27 cellular contexts compared by ENCODE assay signal in the genomic region with DNA sequence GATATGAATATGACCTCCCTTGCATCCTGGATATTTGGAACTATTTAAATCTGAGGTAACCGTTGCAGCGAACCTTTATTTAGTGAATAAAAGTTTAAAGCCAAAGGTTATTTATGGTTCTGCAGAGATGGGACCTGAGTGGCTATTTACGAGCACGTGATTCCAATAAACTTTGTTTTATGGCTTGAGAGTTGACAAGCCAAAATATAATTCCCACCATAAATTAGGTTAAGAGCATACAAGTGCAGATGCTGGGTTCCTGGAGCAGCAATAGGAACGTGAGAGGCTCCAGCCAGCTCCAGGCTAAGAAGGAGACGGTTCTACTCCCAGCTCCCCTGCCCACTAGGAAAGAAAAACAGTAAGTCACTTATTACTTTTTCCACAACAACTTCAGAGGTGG. TPM values are rescaled to one million over a fixed set of nuclear protein-coding genes. Genes with fewer than 3 reads are reported as not detected.
A peak's percentile ranks its signal among the peaks of the same experiment; 100 is the strongest.
DNase-seq lines count a peak whose midpoint lies in the region; ATAC-seq and TF ChIP-seq lines count a peak whose summit lies in the region.
"Had no signal": no experiment of that assay in that cellular context is flagged by ENCODE, and none has a peak within 500 bp of the region (broad histone marks: within the 10 kb centered on the region; RNA-seq: fewer than 3 reads in every experiment).

No MANE protein-coding gene starts in this region.

- H3K9me3 ChIP-seq in HAP-1 (no peaks in the 10 kb centered on the region), osteoblast (ENCODE audit: low read depth, low read length) (no peaks in the 10 kb centered on the region)
- H3K9me3 ChIP-seq: A549, SJCRH30 had no signal

- no peaks in the 10 kb centered on the region for H3K27me3 ChIP-seq in HAP-1 (ENCODE audit: low read depth)
- H3K27me3 ChIP-seq in kidney epithelial cell (ENCODE audit: control insufficient read depth, insufficient read depth, low read length) = no peaks in the 10 kb centered on the region
- no peaks in the 10 kb centered on the region for H3K27me3 ChIP-seq in osteoblast (ENCODE audit: insufficient read depth, low read length)
- H3K27me3 ChIP-seq: SJCRH30 had no signal

- DNase-seq in HAP-1 (ENCODE audit: low spot score in 2 of 2) = peak; percentile 41 to 48
- peak; percentile 62 for DNase-seq in SK-N-DZ (ENCODE audit: low spot score)
- DNase-seq in kidney epithelial cell (ENCODE audit: low read depth) = no peak
- peak; percentile 70 for DNase-seq in osteoblast (ENCODE audit: insufficient read length, low spot score, missing footprints)
- no peak for DNase-seq in HUDEP-2 (lab: John Stamatoyannopoulos, UW; ENCODE audit: unreplicated experiment in 76 of 76)
- DNase-seq in GM10266 (ENCODE audit: extremely low spot score) = no peak
- DNase-seq: AML-193; CD4-positive, alpha-beta memory T cell; COR-L47; DMS53; EL; GDM1; NCI-H1092; NCI-H1417 treated with DMSO at 0.1 percent for 48 hours; NCI-H187; NCI-H446 treated with DMSO at 0.1 percent for 48 hours; NCI-H526 treated with DMSO at 0.1 percent for 48 hours; PC-9; SJCRH30; T-helper 1 cell had no signal

- H4K20me1 ChIP-seq in osteoblast (ENCODE audit: insufficient read depth, low read length) = peaks cover 8% of the 10 kb centered on the region
- H4K20me1 ChIP-seq: BLaER1 treated with 17β-estradiol and CSF1 and Interleukin-3, amounts not matched to agents 10 nM and 100 nM had no signal

- H3K4me2 ChIP-seq in osteoblast (ENCODE audit: insufficient read depth, low read length) = no peak overlapping the region
- H3K4me2 ChIP-seq: A549; BLaER1 treated with 17β-estradiol and CSF1 and Interleukin-3, amounts not matched to agents 10 nM and 100 nM; PC-9 had no signal

- H3K4me1 ChIP-seq in HAP-1 (peaks cover 9% of the 10 kb centered on the region), osteoblast (ENCODE audit: insufficient read depth, low read length) (no peaks in the 10 kb centered on the region)
- H3K4me1 ChIP-seq: A549; BLaER1 treated with 17β-estradiol and CSF1 and Interleukin-3, amounts not matched to agents 10 nM and 100 nM; SJCRH30 had no signal

- in situ Hi-C loops in HAP-1 (cut with MboI; ENCODE audit: low sequenced_read_pairs) = no loop called here

- H2AFZ ChIP-seq in osteoblast (ENCODE audit: low read length) = no peak overlapping the region
- H2AFZ ChIP-seq: PC-9 had no signal

- no peak overlapping the region for H3K4me3 ChIP-seq in HAP-1
- peak overlapping the region; percentile 9 for H3K4me3 ChIP-seq in kidney epithelial cell (ENCODE audit: low read depth, low read length)
- H3K4me3 ChIP-seq in osteoblast (ENCODE audit: insufficient read depth, low read length) = no peak overlapping the region
- H3K4me3 ChIP-seq: A549; BLaER1 treated with 17β-estradiol and CSF1 and Interleukin-3, amounts not matched to agents 10 nM and 100 nM; PC-9; SJCRH30 had no signal

- no peak for TF ChIP-seq CTCF in kidney epithelial cell (IDR thresholded peaks at IDR 0.05; ENCODE audit: insufficient read depth, low read length, poor library complexity, severe bottlenecking)
- no peak for TF ChIP-seq CTCF in osteoblast (IDR thresholded peaks at IDR 0.05; ENCODE audit: extremely low read depth, low read depth, low read length)
- no peak for TF ChIP-seq CTCF in GM10266 (IDR thresholded peaks at IDR 0.05; ENCODE audit: control insufficient read depth, insufficient read depth, low read depth, missing control alignments)

- H3K36me3 ChIP-seq in HAP-1 (replicated peaks) (peaks cover 3% of the 10 kb centered on the region; the same call in 1 of the 2 replicates), kidney epithelial cell (ENCODE audit: control insufficient read depth, insufficient read depth, low read length) (peaks cover 1% of the 10 kb centered on the region), osteoblast (ENCODE audit: insufficient read depth, low read length) (no peaks in the 10 kb centered on the region)
- H3K36me3 ChIP-seq: BLaER1 treated with 17β-estradiol and CSF1 and Interleukin-3, amounts not matched to agents 10 nM and 100 nM; SJCRH30 had no signal

- ATAC-seq in HG03565 (IDR thresholded peaks at IDR 0.05; ENCODE audit: unreplicated experiment) = no peak
- ATAC-seq in HG02885 (IDR thresholded peaks at IDR 0.05; ENCODE audit: poor library complexity, unreplicated experiment) = no peak
- ATAC-seq: A549, Right ventricle myocardium inferior had no signal

- no peak overlapping the region for H3K27ac ChIP-seq in osteoblast (ENCODE audit: low read depth, low read length)
- H3K27ac ChIP-seq: A549; BLaER1 treated with 17β-estradiol and CSF1 and Interleukin-3, amounts not matched to agents 10 nM and 100 nM; PC-9; SJCRH30 had no signal

- peaks cover 19% of the 10 kb centered on the region for H3K79me2 ChIP-seq in osteoblast (ENCODE audit: insufficient read depth, low read length)

RNA-seq across cellular contexts. Expression of gene HOXD4, which starts 5.2 kb away (rescaled TPM):
- polyA plus RNA-seq in SK-N-DZ (2014; cell fraction: cytosol; rRNA removed) = 2.6 and 11.6 TPM in 2 replicates
- polyA plus RNA-seq in SK-N-DZ (2014; cell fraction: nucleus; rRNA removed) = 47.5 and 55.4 TPM in 2 replicates
- total RNA-seq in kidney epithelial cell = 5.4 and 13.8 TPM in 2 replicates
- total RNA-seq in osteoblast = 0.36 and 1.2 TPM in 2 replicates
- total RNA-seq: CD4-positive, alpha-beta memory T cell; H4; PC-9; Right ventricle myocardium inferior; SJCRH30 had no signal
- polyA plus RNA-seq: CD4-positive, alpha-beta memory T cell had no signal

RNA-seq across cellular contexts. Expression of gene HOXD3, which starts 11.0 kb away (rescaled TPM):
- 1.6 and 2.3 TPM in 2 replicates for polyA plus RNA-seq in SK-N-DZ (2014; cell fraction: cytosol; rRNA removed)
- 2.0 and 10.4 TPM in 2 replicates for polyA plus RNA-seq in SK-N-DZ (2014; cell fraction: nucleus; rRNA removed)
- total RNA-seq in kidney epithelial cell = 5.4 and 9.2 TPM in 2 replicates
- 1.1 and 2.1 TPM in 2 replicates for total RNA-seq in osteoblast
- total RNA-seq: CD4-positive, alpha-beta memory T cell; PC-9; SJCRH30 had no signal
- polyA plus RNA-seq: CD4-positive, alpha-beta memory T cell had no signal

RNA-seq across cellular contexts. Expression of gene HOXD8, which starts 16.6 kb away (rescaled TPM):
- 28.1 and 35.4 TPM in 2 replicates for polyA plus RNA-seq in SK-N-DZ (2014; cell fraction: cytosol; rRNA removed)
- 28.0 and 35.7 TPM in 2 replicates for polyA plus RNA-seq in SK-N-DZ (2014; cell fraction: nucleus; rRNA removed)
- 18.1 and 22.5 TPM in 2 replicates for total RNA-seq in kidney epithelial cell
- 3.3 and 5.6 TPM in 2 replicates for total RNA-seq in osteoblast
- total RNA-seq: CD4-positive, alpha-beta memory T cell; H4 had no signal
- polyA plus RNA-seq: CD4-positive, alpha-beta memory T cell had no signal

RNA-seq across cellular contexts. Expression of gene HOXD9, which starts 23.6 kb away (rescaled TPM):
- polyA plus RNA-seq in SK-N-DZ (2014; cell fraction: cytosol; rRNA removed) = 20.1 and 20.4 TPM in 2 replicates
- 15.7 and 22.6 TPM in 2 replicates for polyA plus RNA-seq in SK-N-DZ (2014; cell fraction: nucleus; rRNA removed)
- total RNA-seq in kidney epithelial cell = 11.6 and 12.2 TPM in 2 replicates
- 0.36 and 0.59 TPM in 2 replicates for total RNA-seq in osteoblast
- total RNA-seq: CD4-positive, alpha-beta memory T cell; PC-9; Right ventricle myocardium inferior had no signal
- polyA plus RNA-seq: CD4-positive, alpha-beta memory T cell had no signal

RNA-seq across cellular contexts. Expression of gene HOXD10, which starts 29.5 kb away (rescaled TPM):
- 8.5 and 8.7 TPM in 2 replicates for polyA plus RNA-seq in SK-N-DZ (2014; cell fraction: cytosol; rRNA removed)
- polyA plus RNA-seq in SK-N-DZ (2014; cell fraction: nucleus; rRNA removed) = 5.2 and 6.5 TPM in 2 replicates
- total RNA-seq in kidney epithelial cell (5.1 and 5.6 TPM in 2 replicates), osteoblast (not detected in 2 replicates)
- total RNA-seq: CD4-positive, alpha-beta memory T cell; H4; PC-9; Right ventricle myocardium inferior; RPMI7951 had no signal
- polyA plus RNA-seq: CD4-positive, alpha-beta memory T cell had no signal

Comparison
In these comparisons a context has a peak if more than half of its experiments do, and no peak if none do; other contexts are left out.
1. DNase-seq: peak in HAP-1 (2 of 2), SK-N-DZ (single experiment) and osteoblast (single experiment); none in kidney epithelial cell (single experiment), HUDEP-2 (0 of 76) and GM10266 (single experiment).